In genomic region chr19:54160948-54161347, GRCh38 we compare ENCODE assay signal across 8 cellular contexts. TPM values are rescaled to one million over a fixed set of nuclear protein-coding genes. Genes with fewer than 3 reads are reported as not detected.
DNase-seq lines count a peak whose midpoint lies in the region; ATAC-seq, FAIRE-seq and TF ChIP-seq lines count a peak whose summit lies in the region.

No MANE protein-coding gene starts in this region.

- H3K4me1 ChIP-seq in OCI-LY3 (ENCODE audit: low read length) (peaks cover 18% of the 10 kb centered on the region), endothelial cell of umbilical vein (ENCODE audit: control insufficient read depth, extremely low read depth, insufficient read depth, low read length) (peaks cover 18% of the 10 kb centered on the region)

- ATAC-seq in HG03045 (IDR thresholded peaks at IDR 0.05; ENCODE audit: unreplicated experiment) = no peak
- ATAC-seq in HG02938 (IDR thresholded peaks at IDR 0.05; ENCODE audit: unreplicated experiment) = no peak

- peaks cover 21% of the 10 kb centered on the region for H3K36me3 ChIP-seq in OCI-LY3 (replicated peaks; ENCODE audit: low read depth, low read length)
- H3K36me3 ChIP-seq in endothelial cell of umbilical vein (ENCODE audit: control insufficient read depth in 2 of 2, extremely low read depth in 1 of 2, insufficient read depth in 2 of 2, low read length in 2 of 2) = peaks cover 4 to 14% of the 10 kb centered on the region in 2 experiments

- TF ChIP-seq CTCF in OCI-LY3 (IDR thresholded peaks at IDR 0.05; ENCODE audit: low read depth, low read length) = no peak
- no peak for TF ChIP-seq CTCF in endothelial cell of umbilical vein (IDR thresholded peaks at IDR 0.05; ENCODE audit: extremely low read depth in 1 of 2, insufficient read depth in 1 of 2, low read depth in 1 of 2, low read length in 2 of 2)
- TF ChIP-seq CTCF in retinal pigment epithelial cell (conservative IDR thresholded peaks at IDR 0.05; ENCODE audit: low read depth, low read length) = no peak

- H3K79me2 ChIP-seq in OCI-LY3 (ENCODE audit: low read length) = peaks cover 18% of the 10 kb centered on the region
- peaks cover 4% of the 10 kb centered on the region for H3K79me2 ChIP-seq in endothelial cell of umbilical vein (ENCODE audit: control insufficient read depth, insufficient read depth, low read length)

- no peaks in the 10 kb centered on the region for H3K9me3 ChIP-seq in OCI-LY3 (ENCODE audit: insufficient read depth, low read length)
- no peaks in the 10 kb centered on the region for H3K9me3 ChIP-seq in endothelial cell of umbilical vein (replicated peaks; ENCODE audit: control insufficient read depth, insufficient read depth, low read length)

- no peak for FAIRE-seq in endothelial cell of umbilical vein (lab: Jason Lieb, UNC)

- no TSS peak for BruUV-seq in endothelial cell of umbilical vein (replicated peaks; lab: Mats Ljungman, UMichigan)

- dilution Hi-C loops in endothelial cell of umbilical vein (cut with MboI; ENCODE audit: extremely low pct_ligation_motif_present, low sequenced_read_pairs) = no loop called here

- CTCF ChIA-PET in endothelial cell of umbilical vein (lab: Charles Lee) = interaction anchor here (0.8 to 1.4 kb wide), 3 partner anchors 9 to 38 kb away, joined by 3 to 4 read pairs (median 3); partner anchors contain the start of gene MBOAT7

- H3K9ac ChIP-seq in OCI-LY3 (ENCODE audit: low read length) (no peak overlapping the region), endothelial cell of umbilical vein (replicated peaks; ENCODE audit: extremely low read depth, insufficient read depth, low read length) (peak overlapping the region; percentile 81)

- H3K9me1 ChIP-seq in endothelial cell of umbilical vein (replicated peaks; ENCODE audit: control insufficient read depth, extremely low read depth, insufficient read depth, low read length) = no peaks in the 10 kb centered on the region

- intact Hi-C loops in endothelial cell of umbilical vein (cut with micrococcal nuclease) = loop anchor here (5.0 kb wide), 2 partner anchors 41 to 296 kb away; partner anchors contain the start of gene RPS9

- no peak overlapping the region for H2AFZ ChIP-seq in OCI-LY3 (ENCODE audit: low read depth, low read length)
- H2AFZ ChIP-seq in endothelial cell of umbilical vein (ENCODE audit: low read depth, low read length) = no peak overlapping the region

- no peaks in the 10 kb centered on the region for H3K27me3 ChIP-seq in OCI-LY3 (ENCODE audit: low read depth, low read length)
- H3K27me3 ChIP-seq in endothelial cell of umbilical vein (ENCODE audit: control insufficient read depth in 2 of 2, insufficient read depth in 2 of 2, low read length in 2 of 2) = peaks cover 0 to 8% of the 10 kb centered on the region in 2 experiments

- H3K4me3 ChIP-seq in OCI-LY3 (ENCODE audit: low read length) (peak overlapping the region; percentile 79), endothelial cell of umbilical vein (replicated peaks in 1 of 3; ENCODE audit: insufficient read depth in 1 of 3, low read depth in 1 of 3, low read length in 3 of 3) (peak overlapping the region in 1 of 3 experiments; percentile 54), retinal pigment epithelial cell (ENCODE audit: low read length) (peak overlapping the region; percentile 76)

- H3K4me2 ChIP-seq in OCI-LY3 (ENCODE audit: low read length) (peak overlapping the region; percentile 79), endothelial cell of umbilical vein (ENCODE audit: insufficient read depth, low read length) (peak overlapping the region; percentile 67)

- H4K20me1 ChIP-seq in OCI-LY3 (ENCODE audit: insufficient read depth, low read length) = no peaks in the 10 kb centered on the region
- no peaks in the 10 kb centered on the region for H4K20me1 ChIP-seq in endothelial cell of umbilical vein (replicated peaks; ENCODE audit: control insufficient read depth, extremely low read depth, insufficient read depth, low read length)

- TF ChIP-seq POLR2A in endothelial cell of umbilical vein (IDR thresholded peaks at IDR 0.05; ENCODE audit: low read depth, low read length) = no peak

- DNase-seq in NCI-H510A treated with DMSO at 0.1 percent for 48 hours (lab: John Stamatoyannopoulos, UW) (peak; percentile 36), NCI-H510A (lab: John Stamatoyannopoulos, UW) (no peak), endothelial cell of umbilical vein (ENCODE audit: low read depth, low spot score) (no peak), retinal pigment epithelial cell (ENCODE audit: low read depth) (no peak), NCI-H226 (no peak)

- POLR2A ChIA-PET in endothelial cell of umbilical vein (lab: Charles Lee) = interaction anchor here (0.7 kb wide), 1 partner anchor 105 kb away, joined by 10 read pairs; no protein-coding TSS in a partner anchor

- H3K27ac ChIP-seq in OCI-LY3 (ENCODE audit: low read length) (no peak overlapping the region), endothelial cell of umbilical vein (ENCODE audit: insufficient read depth, low read depth, low read length) (peak overlapping the region; percentile 71)

TF ChIP-seq in endothelial cell of umbilical vein, 7 proteins besides CTCF, POLR2A, EP300 and RAD21:
- TF ChIP-seq MAX (IDR thresholded peaks at IDR 0.05; ENCODE audit: insufficient read depth, insufficient read length) (no peak), JUN (IDR thresholded peaks at IDR 0.05; ENCODE audit: borderline replicate concordance, insufficient read depth, insufficient read length, low read depth) (no peak), MYC (IDR thresholded peaks at IDR 0.05; ENCODE audit: low read depth, low read length) (no peak), GATA2 (IDR thresholded peaks at IDR 0.05; ENCODE audit: insufficient read depth, insufficient read length, low read depth, low read length) (no peak), FOS (IDR thresholded peaks at IDR 0.05; ENCODE audit: borderline replicate concordance, insufficient read depth, low read length) (no peak), EZH2 (IDR thresholded peaks at IDR 0.05; ENCODE audit: borderline replicate concordance, low read depth, low read length, severe bottlenecking) (no peak), POLR2AphosphoS5 (IDR thresholded peaks at IDR 0.05; ENCODE audit: insufficient read depth, low read depth, low read length) (no peak)

RNA-seq across cellular contexts. Expression of gene LENG1, which starts 1.4 kb away (rescaled TPM):
- total RNA-seq in endothelial cell of umbilical vein = 5.0 and 6.9 TPM in 2 replicates
- polyA plus RNA-seq in endothelial cell of umbilical vein = 2.1 and 3.0 TPM in 2 replicates
- 4.1 and 5.2 TPM in 2 replicates for polyA plus RNA-seq in endothelial cell of umbilical vein (2011; cell fraction: cytosol; rRNA removed)
- 2.3 and 3.6 TPM in 2 replicates for polyA plus RNA-seq in endothelial cell of umbilical vein (2011; cell fraction: nucleus; rRNA removed)
- polyA plus RNA-seq in endothelial cell of umbilical vein (2012) = 4.3 and 6.3 TPM in 2 replicates
- polyA minus RNA-seq in endothelial cell of umbilical vein = 0.51 and 1.5 TPM in 2 replicates
- 1.4 TPM for polyA minus RNA-seq in endothelial cell of umbilical vein (2011; cell fraction: cytosol; rRNA and poly(A)+ RNA removed)
- polyA minus RNA-seq in endothelial cell of umbilical vein (2011; cell fraction: nucleus; rRNA and poly(A)+ RNA removed) = 0.38 and 2.5 TPM in 2 replicates

RNA-seq across cellular contexts. Expression of gene TMC4, which starts 12.0 kb away (rescaled TPM):
- 0.71 and 0.74 TPM in 2 replicates for total RNA-seq in endothelial cell of umbilical vein
- polyA plus RNA-seq in endothelial cell of umbilical vein = 1.7 and 2.4 TPM in 2 replicates
- polyA plus RNA-seq in endothelial cell of umbilical vein (2011; cell fraction: cytosol; rRNA removed) = 1.0 and 1.1 TPM in 2 replicates
- 2.9 and 3.9 TPM in 2 replicates for polyA plus RNA-seq in endothelial cell of umbilical vein (2011; cell fraction: nucleus; rRNA removed)
- polyA plus RNA-seq in endothelial cell of umbilical vein (2012) = 1.5 and 1.6 TPM in 2 replicates
- 0.29 and 0.76 TPM in 2 replicates for polyA minus RNA-seq in endothelial cell of umbilical vein
- polyA minus RNA-seq in endothelial cell of umbilical vein (2011; cell fraction: cytosol; rRNA and poly(A)+ RNA removed) = not detected
- polyA minus RNA-seq in endothelial cell of umbilical vein (2011; cell fraction: nucleus; rRNA and poly(A)+ RNA removed) = 0.19 TPM in 1 of 2 replicates, not detected in the other

RNA-seq across cellular contexts. Expression of gene CNOT3, which starts 23.4 kb away (rescaled TPM):
- total RNA-seq in endothelial cell of umbilical vein = 62.4 and 74.7 TPM in 2 replicates
- polyA plus RNA-seq in endothelial cell of umbilical vein = 16.4 and 20.4 TPM in 2 replicates
- polyA plus RNA-seq in endothelial cell of umbilical vein (2011; cell fraction: cytosol; rRNA removed) = 17.2 and 17.4 TPM in 2 replicates
- 30.2 and 31.2 TPM in 2 replicates for polyA plus RNA-seq in endothelial cell of umbilical vein (2011; cell fraction: nucleus; rRNA removed)
- polyA plus RNA-seq in endothelial cell of umbilical vein (2012) = 38.1 and 41.4 TPM in 2 replicates
- 15.6 and 20.8 TPM in 2 replicates for polyA minus RNA-seq in endothelial cell of umbilical vein
- polyA minus RNA-seq in endothelial cell of umbilical vein (2011; cell fraction: cytosol; rRNA and poly(A)+ RNA removed) = 20.5 TPM
- polyA minus RNA-seq in endothelial cell of umbilical vein (2011; cell fraction: nucleus; rRNA and poly(A)+ RNA removed) = 12.8 and 14.8 TPM in 2 replicates

RNA-seq across cellular contexts. Expression of gene MBOAT7, which starts 28.4 kb away (rescaled TPM):
- total RNA-seq in endothelial cell of umbilical vein = 175 and 218 TPM in 2 replicates
- polyA plus RNA-seq in endothelial cell of umbilical vein = 204 and 256 TPM in 2 replicates
- polyA plus RNA-seq in endothelial cell of umbilical vein (2011; cell fraction: cytosol; rRNA removed) = 117 and 136 TPM in 2 replicates
- 153 and 177 TPM in 2 replicates for polyA plus RNA-seq in endothelial cell of umbilical vein (2011; cell fraction: nucleus; rRNA removed)
- 159 and 188 TPM in 2 replicates for polyA plus RNA-seq in endothelial cell of umbilical vein (2012)
- 80.3 and 88.3 TPM in 2 replicates for polyA minus RNA-seq in endothelial cell of umbilical vein
- polyA minus RNA-seq in endothelial cell of umbilical vein (2011; cell fraction: cytosol; rRNA and poly(A)+ RNA removed) = 80.3 TPM
- 58.8 and 67.3 TPM in 2 replicates for polyA minus RNA-seq in endothelial cell of umbilical vein (2011; cell fraction: nucleus; rRNA and poly(A)+ RNA removed)

RNA-seq across cellular contexts. Expression of gene TSEN34, which starts 30.2 kb away (rescaled TPM):
- 37.4 and 40.7 TPM in 2 replicates for total RNA-seq in endothelial cell of umbilical vein
- polyA plus RNA-seq in endothelial cell of umbilical vein = 81.9 and 107 TPM in 2 replicates
- polyA plus RNA-seq in endothelial cell of umbilical vein (2011; cell fraction: cytosol; rRNA removed) = 44.2 and 58.1 TPM in 2 replicates
- 19.0 and 19.4 TPM in 2 replicates for polyA plus RNA-seq in endothelial cell of umbilical vein (2011; cell fraction: nucleus; rRNA removed)
- polyA plus RNA-seq in endothelial cell of umbilical vein (2012) = 40.4 and 52.0 TPM in 2 replicates
- 21.8 and 29.0 TPM in 2 replicates for polyA minus RNA-seq in endothelial cell of umbilical vein
- 34.3 TPM for polyA minus RNA-seq in endothelial cell of umbilical vein (2011; cell fraction: cytosol; rRNA and poly(A)+ RNA removed)
- 3.3 and 5.0 TPM in 2 replicates for polyA minus RNA-seq in endothelial cell of umbilical vein (2011; cell fraction: nucleus; rRNA and poly(A)+ RNA removed)
